In genomic region chr5:2169417-2169787, GRCh38 we compare ENCODE assay signal across 32 cellular contexts.
"Had no signal": no experiment of that assay in that cellular context is flagged by ENCODE, and none has a peak within 500 bp of the region (broad histone marks: within the 10 kb centered on the region; RNA-seq: fewer than 3 reads in every experiment).

No MANE protein-coding gene starts in this region.

- H3K36me3 ChIP-seq: ascending aorta, breast epithelium, cardiac muscle cell, esophagus muscularis mucosa, gastroesophageal sphincter had no signal

- H3K27me3 ChIP-seq: ascending aorta, cardiac muscle cell had no signal

- H3K9me3 Mint-ChIP-seq: activated CD4-positive, alpha-beta memory T cell treated with anti-CD3 and anti-CD28 coated beads, Interleukin-2, amount 10 ng/mL, durations not matched to agents 7 days and 5 days; activated CD4-positive, alpha-beta T cell treated with anti-CD3 and anti-CD28 coated beads, Interleukin-2, amount 10 ng/mL, durations not matched to agents 7 days and 5 days; activated naive CD4-positive, alpha-beta T cell treated with anti-CD3 and anti-CD28 coated beads, Interleukin-2, amount 10 ng/mL, durations not matched to agents 7 days and 5 days; activated naive CD4-positive, alpha-beta T cell treated with anti-CD3 and anti-CD28 coated beads, Interleukin-2, amount 50 U/mL, for 72 hours; activated naive CD8-positive, alpha-beta T cell treated with anti-CD3 and anti-CD28 coated beads, Interleukin-2, amount 10 ng/mL, durations not matched to agents 7 days and 5 days; activated T-cell treated with anti-CD3 and anti-CD28 coated beads, Interleukin-2, amount 50 U/mL, for 24 hours; activated T-cell treated with anti-CD3 and anti-CD28 coated beads, Interleukin-2, amount 50 U/mL, for 72 hours; brain; central memory CD8-positive, alpha-beta T cell; dendritic cell treated with granulocyte-macrophage colony-stimulating factor and Interleukin-4, amounts not matched to agents 40 ng/mL and 50 ng/mL, for 4 days; T-cell; T-helper 1 cell treated with Interleukin-12 subunit alpha and Interleukin-12 subunit beta and Interleukin-4 antibody, amounts not matched to agents 30 μg/mL and 1 μg/mL, for 36 hours; T-helper 2 cell treated with Interferon-gamma antibody and Interleukin-4, amounts not matched to agents 5 μg/mL and 100 μg/mL, for 36 hours had no signal

- H3K27ac Mint-ChIP-seq: activated CD4-positive, alpha-beta memory T cell treated with anti-CD3 and anti-CD28 coated beads, Interleukin-2, amount 10 ng/mL, durations not matched to agents 7 days and 5 days; activated CD4-positive, alpha-beta T cell treated with anti-CD3 and anti-CD28 coated beads, Interleukin-2, amount 10 ng/mL, durations not matched to agents 7 days and 5 days; activated naive CD4-positive, alpha-beta T cell treated with anti-CD3 and anti-CD28 coated beads, Interleukin-2, amount 10 ng/mL, durations not matched to agents 7 days and 5 days; activated naive CD4-positive, alpha-beta T cell treated with anti-CD3 and anti-CD28 coated beads, Interleukin-2, amount 50 U/mL, for 72 hours; activated naive CD8-positive, alpha-beta T cell treated with anti-CD3 and anti-CD28 coated beads, Interleukin-2, amount 10 ng/mL, durations not matched to agents 7 days and 5 days; activated T-cell treated with anti-CD3 and anti-CD28 coated beads, Interleukin-2, amount 50 U/mL, for 24 hours; activated T-cell treated with anti-CD3 and anti-CD28 coated beads, Interleukin-2, amount 50 U/mL, for 72 hours; dendritic cell treated with granulocyte-macrophage colony-stimulating factor and Interleukin-4, amounts not matched to agents 40 ng/mL and 50 ng/mL, for 4 days; T-cell; T-helper 1 cell treated with Interleukin-12 subunit alpha and Interleukin-12 subunit beta and Interleukin-4 antibody, amounts not matched to agents 30 μg/mL and 1 μg/mL, for 36 hours; T-helper 2 cell treated with Interferon-gamma antibody and Interleukin-4, amounts not matched to agents 5 μg/mL and 100 μg/mL, for 36 hours had no signal

- H3K27ac ChIP-seq: ascending aorta, breast epithelium, cardiac muscle cell, coronary artery, dorsolateral prefrontal cortex, esophagus muscularis mucosa, gastroesophageal sphincter had no signal

- DNase-seq: activated CD4-positive, alpha-beta memory T cell treated with anti-CD3 and anti-CD28 coated beads, Interleukin-2, amount 10 ng/mL, durations not matched to agents 7 days and 5 days; activated CD4-positive, alpha-beta T cell treated with anti-CD3 and anti-CD28 coated beads for 1 hour; activated CD4-positive, alpha-beta T cell treated with anti-CD3 and anti-CD28 coated beads for 4 hours; activated CD4-positive, alpha-beta T cell treated with anti-CD3 and anti-CD28 coated beads, Interleukin-2, amount 10 ng/mL, durations not matched to agents 7 days and 5 days; activated CD4-positive, alpha-beta T cell treated with anti-CD3 and anti-CD28 coated beads, Interleukin-2, amount 50 U/mL, for 4 hours; activated CD8-positive, alpha-beta memory T cell treated with anti-CD3 and anti-CD28 coated beads, Interleukin-2, amount 50 U/mL, for 48 hours; activated gamma-delta T cell; activated naive CD4-positive, alpha-beta T cell; activated naive CD4-positive, alpha-beta T cell treated with anti-CD3 and anti-CD28 coated beads, Interleukin-2, amount 10 ng/mL, durations not matched to agents 7 days and 5 days; activated naive CD8-positive, alpha-beta T cell treated with anti-CD3 and anti-CD28 coated beads, Interleukin-2, amount 10 ng/mL, durations not matched to agents 7 days and 5 days; activated T-cell treated with anti-CD3 and anti-CD28 coated beads for 4 hours; activated T-cell treated with anti-CD3 and anti-CD28 coated beads, Interleukin-2, amount 50 U/mL, for 24 hours; activated T-cell treated with anti-CD3 and anti-CD28 coated beads, Interleukin-2, amount 50 U/mL, for 72 hours; effector memory CD4-positive, alpha-beta T cell; erythroblast; foreskin melanocyte; SW 1271; T-cell; T1000 had no signal

- ATAC-seq: activated naive CD4-positive, alpha-beta T cell treated with anti-CD3 and anti-CD28 coated beads, Interleukin-2, amount 50 U/mL, for 72 hours; activated T-cell treated with anti-CD3 and anti-CD28 coated beads, Interleukin-2, amount 50 U/mL, for 72 hours; gastroesophageal sphincter; T-cell had no signal

- H3K4me1 Mint-ChIP-seq: activated CD4-positive, alpha-beta memory T cell treated with anti-CD3 and anti-CD28 coated beads, Interleukin-2, amount 10 ng/mL, durations not matched to agents 7 days and 5 days; activated CD4-positive, alpha-beta T cell treated with anti-CD3 and anti-CD28 coated beads, Interleukin-2, amount 10 ng/mL, durations not matched to agents 7 days and 5 days; activated naive CD4-positive, alpha-beta T cell treated with anti-CD3 and anti-CD28 coated beads, Interleukin-2, amount 10 ng/mL, durations not matched to agents 7 days and 5 days; activated naive CD8-positive, alpha-beta T cell treated with anti-CD3 and anti-CD28 coated beads, Interleukin-2, amount 10 ng/mL, durations not matched to agents 7 days and 5 days; central memory CD8-positive, alpha-beta T cell; T-cell had no signal

- H3K4me3 ChIP-seq: ascending aorta, breast epithelium, cardiac muscle cell, coronary artery, dorsolateral prefrontal cortex, esophagus muscularis mucosa, gastroesophageal sphincter had no signal

- H3K9me3 ChIP-seq: ascending aorta, breast epithelium, esophagus muscularis mucosa, gastroesophageal sphincter had no signal

- H3K27me3 Mint-ChIP-seq: activated CD4-positive, alpha-beta memory T cell treated with anti-CD3 and anti-CD28 coated beads, Interleukin-2, amount 10 ng/mL, durations not matched to agents 7 days and 5 days; activated naive CD8-positive, alpha-beta T cell treated with anti-CD3 and anti-CD28 coated beads, Interleukin-2, amount 10 ng/mL, durations not matched to agents 7 days and 5 days; dendritic cell treated with granulocyte-macrophage colony-stimulating factor and Interleukin-4, amounts not matched to agents 40 ng/mL and 50 ng/mL, for 4 days had no signal

- H3K4me1 ChIP-seq: ascending aorta, breast epithelium, esophagus muscularis mucosa, gastroesophageal sphincter had no signal

- H3K36me3 Mint-ChIP-seq: activated naive CD4-positive, alpha-beta T cell treated with anti-CD3 and anti-CD28 coated beads, Interleukin-2, amount 10 ng/mL, durations not matched to agents 7 days and 5 days; activated naive CD4-positive, alpha-beta T cell treated with anti-CD3 and anti-CD28 coated beads, Interleukin-2, amount 50 U/mL, for 72 hours; activated naive CD8-positive, alpha-beta T cell treated with anti-CD3 and anti-CD28 coated beads, Interleukin-2, amount 10 ng/mL, durations not matched to agents 7 days and 5 days; brain; T-cell had no signal

- H3K4me3 Mint-ChIP-seq: activated CD4-positive, alpha-beta memory T cell treated with anti-CD3 and anti-CD28 coated beads, Interleukin-2, amount 10 ng/mL, durations not matched to agents 7 days and 5 days; activated CD4-positive, alpha-beta T cell treated with anti-CD3 and anti-CD28 coated beads, Interleukin-2, amount 10 ng/mL, durations not matched to agents 7 days and 5 days; activated naive CD4-positive, alpha-beta T cell treated with anti-CD3 and anti-CD28 coated beads, Interleukin-2, amount 10 ng/mL, durations not matched to agents 7 days and 5 days; activated naive CD8-positive, alpha-beta T cell treated with anti-CD3 and anti-CD28 coated beads, Interleukin-2, amount 10 ng/mL, durations not matched to agents 7 days and 5 days; activated T-cell treated with anti-CD3 and anti-CD28 coated beads, Interleukin-2, amount 50 U/mL, for 24 hours; activated T-cell treated with anti-CD3 and anti-CD28 coated beads, Interleukin-2, amount 50 U/mL, for 72 hours; central memory CD8-positive, alpha-beta T cell; dendritic cell treated with granulocyte-macrophage colony-stimulating factor and Interleukin-4, amounts not matched to agents 40 ng/mL and 50 ng/mL, for 4 days; T-cell; T-helper 1 cell treated with Interleukin-12 subunit alpha and Interleukin-12 subunit beta and Interleukin-4 antibody, amounts not matched to agents 30 μg/mL and 1 μg/mL, for 36 hours; T-helper 2 cell treated with Interferon-gamma antibody and Interleukin-4, amounts not matched to agents 5 μg/mL and 100 μg/mL, for 36 hours had no signal
